Comparison of ENCODE assay signal across 2 cellular contexts in the genomic region with DNA sequence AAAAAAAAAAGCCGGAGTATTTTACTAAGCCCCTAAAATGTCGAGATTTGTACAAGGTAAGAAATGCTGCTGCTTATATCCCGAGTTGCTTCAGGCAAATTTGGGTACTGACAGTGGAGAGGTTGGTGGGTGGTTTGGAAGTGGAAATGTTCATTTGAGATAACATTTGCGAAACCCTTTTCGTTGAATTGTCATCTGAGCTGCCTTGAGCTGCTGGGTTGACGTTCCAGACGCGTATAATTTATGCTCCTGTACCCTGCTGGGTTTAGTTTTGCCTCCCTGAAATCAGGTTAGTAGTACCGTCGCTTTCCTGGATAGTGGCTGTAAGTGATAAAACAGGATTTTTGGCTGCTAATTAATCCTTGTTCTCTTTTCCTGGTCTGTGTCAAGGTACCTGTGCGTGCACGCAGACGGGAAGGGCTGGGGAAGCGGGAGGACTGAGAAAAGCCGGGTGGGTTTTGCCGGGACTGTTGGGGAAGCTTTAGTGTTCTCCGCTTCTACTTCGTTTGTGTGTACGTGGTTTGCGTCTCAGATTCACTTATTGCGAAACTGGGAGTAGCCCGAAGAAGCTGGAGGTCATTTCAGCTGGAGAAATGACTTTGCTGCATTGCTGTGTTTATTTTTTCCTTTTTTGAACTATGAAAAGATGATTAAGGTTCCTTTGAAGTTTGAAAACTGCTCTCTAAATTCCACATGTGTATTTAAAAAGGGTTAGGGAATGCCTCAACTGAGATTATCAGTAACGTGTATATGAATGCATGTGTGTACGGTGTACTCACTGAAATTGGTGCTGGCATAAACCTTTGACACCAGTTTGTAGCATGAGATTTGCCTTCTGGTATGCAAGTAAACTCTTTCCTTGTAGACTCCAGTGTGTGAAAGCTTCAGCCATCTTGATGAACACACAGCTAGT.
TF ChIP-seq lines count a peak whose summit lies in the region.

No MANE protein-coding gene starts in this region.

TF ChIP-seq in IMR-90, 13 proteins besides CTCF, POLR2A, EP300 and RAD21:
- 0 out of 2 replicates have a peak, but pooled peaks have one; percentile 32 for TF ChIP-seq MXI1 (IDR thresholded peaks at IDR 0.05; ENCODE audit: borderline replicate concordance, low read depth, low read length)
- TF ChIP-seq, protein P1, sequence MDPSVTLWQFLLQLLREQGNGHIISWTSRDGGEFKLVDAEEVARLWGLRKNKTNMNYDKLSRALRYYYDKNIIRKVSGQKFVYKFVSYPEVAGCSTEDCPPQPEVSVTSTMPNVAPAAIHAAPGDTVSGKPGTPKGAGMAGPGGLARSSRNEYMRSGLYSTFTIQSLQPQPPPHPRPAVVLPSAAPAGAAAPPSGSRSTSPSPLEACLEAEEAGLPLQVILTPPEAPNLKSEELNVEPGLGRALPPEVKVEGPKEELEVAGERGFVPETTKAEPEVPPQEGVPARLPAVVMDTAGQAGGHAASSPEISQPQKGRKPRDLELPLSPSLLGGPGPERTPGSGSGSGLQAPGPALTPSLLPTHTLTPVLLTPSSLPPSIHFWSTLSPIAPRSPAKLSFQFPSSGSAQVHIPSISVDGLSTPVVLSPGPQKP (IDR thresholded peaks at IDR 0.05; ENCODE audit: borderline replicate concordance, low read depth, low read length) = no peak
- TF ChIP-seq BHLHE40 (IDR thresholded peaks at IDR 0.05; ENCODE audit: low read depth, low read length) = no peak
- no peak for TF ChIP-seq MAFK (IDR thresholded peaks at IDR 0.05; ENCODE audit: low read depth, low read length)
- peak; percentile 19; the same call in 1 of the 2 replicates for TF ChIP-seq NFE2L2 (IDR thresholded peaks at IDR 0.05; ENCODE audit: low read depth, low read length)
- TF ChIP-seq, protein P2, sequence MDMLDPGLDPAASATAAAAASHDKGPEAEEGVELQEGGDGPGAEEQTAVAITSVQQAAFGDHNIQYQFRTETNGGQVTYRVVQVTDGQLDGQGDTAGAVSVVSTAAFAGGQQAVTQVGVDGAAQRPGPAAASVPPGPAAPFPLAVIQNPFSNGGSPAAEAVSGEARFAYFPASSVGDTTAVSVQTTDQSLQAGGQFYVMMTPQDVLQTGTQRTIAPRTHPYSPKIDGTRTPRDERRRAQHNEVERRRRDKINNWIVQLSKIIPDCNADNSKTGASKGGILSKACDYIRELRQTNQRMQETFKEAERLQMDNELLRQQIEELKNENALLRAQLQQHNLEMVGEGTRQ (IDR thresholded peaks at IDR 0.05; ENCODE audit: low read depth, low read length) = no peak
- TF ChIP-seq MAZ (IDR thresholded peaks at IDR 0.05; ENCODE audit: borderline replicate concordance, low read depth, low read length) = 0 out of 2 replicates have a peak, but pooled peaks have one; percentile 27
- TF ChIP-seq FOS (IDR thresholded peaks at IDR 0.05; ENCODE audit: low read depth, low read length) = no peak
- no peak for TF ChIP-seq RCOR1 (IDR thresholded peaks at IDR 0.05; ENCODE audit: insufficient replicate concordance, low read length)
- peak; percentile 98 for TF ChIP-seq CEBPB (IDR thresholded peaks at IDR 0.05; ENCODE audit: low read depth, low read length)

TF ChIP-seq in H1, 55 proteins besides CTCF, POLR2A, EP300 and RAD21 (continues in another document):
- TF ChIP-seq, protein P3, sequence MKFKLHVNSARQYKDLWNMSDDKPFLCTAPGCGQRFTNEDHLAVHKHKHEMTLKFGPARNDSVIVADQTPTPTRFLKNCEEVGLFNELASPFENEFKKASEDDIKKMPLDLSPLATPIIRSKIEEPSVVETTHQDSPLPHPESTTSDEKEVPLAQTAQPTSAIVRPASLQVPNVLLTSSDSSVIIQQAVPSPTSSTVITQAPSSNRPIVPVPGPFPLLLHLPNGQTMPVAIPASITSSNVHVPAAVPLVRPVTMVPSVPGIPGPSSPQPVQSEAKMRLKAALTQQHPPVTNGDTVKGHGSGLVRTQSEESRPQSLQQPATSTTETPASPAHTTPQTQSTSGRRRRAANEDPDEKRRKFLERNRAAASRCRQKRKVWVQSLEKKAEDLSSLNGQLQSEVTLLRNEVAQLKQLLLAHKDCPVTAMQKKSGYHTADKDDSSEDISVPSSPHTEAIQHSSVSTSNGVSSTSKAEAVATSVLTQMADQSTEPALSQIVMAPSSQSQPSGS (IDR thresholded peaks at IDR 0.05; ENCODE audit: low read length) = peak; percentile 49; the same call in 1 of the 2 replicates
- peak; percentile 28; the same call in 1 of the 2 replicates for TF ChIP-seq YY1 (IDR thresholded peaks at IDR 0.05; ENCODE audit: low read depth, low read length)
- TF ChIP-seq EGR1 (IDR thresholded peaks at IDR 0.05; ENCODE audit: borderline replicate concordance, low read depth, low read length) = no peak
- TF ChIP-seq SIRT6 (IDR thresholded peaks at IDR 0.05; ENCODE audit: low read length) = no peak
- TF ChIP-seq RXRA (IDR thresholded peaks at IDR 0.05; ENCODE audit: insufficient read depth, low read depth, low read length) = no peak
- no peak for TF ChIP-seq BCL11A (IDR thresholded peaks at IDR 0.05; ENCODE audit: low read depth in 2 of 2, low read length in 2 of 2)
- TF ChIP-seq KDM5A (IDR thresholded peaks at IDR 0.05; ENCODE audit: low read length) = no peak
- no peak for TF ChIP-seq ZNF274 (IDR thresholded peaks at IDR 0.05; ENCODE audit: borderline replicate concordance, extremely low read depth, low read length)
- TF ChIP-seq, protein P4, sequence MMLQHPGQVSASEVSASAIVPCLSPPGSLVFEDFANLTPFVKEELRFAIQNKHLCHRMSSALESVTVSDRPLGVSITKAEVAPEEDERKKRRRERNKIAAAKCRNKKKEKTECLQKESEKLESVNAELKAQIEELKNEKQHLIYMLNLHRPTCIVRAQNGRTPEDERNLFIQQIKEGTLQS (IDR thresholded peaks at IDR 0.05; ENCODE audit: insufficient read depth, low read depth, low read length) = no peak
- TF ChIP-seq RNF2 (IDR thresholded peaks at IDR 0.05; ENCODE audit: borderline replicate concordance, low read depth, low read length, missing control alignments, poor library complexity, severe bottlenecking) = no peak
- TF ChIP-seq JUN (IDR thresholded peaks at IDR 0.05; ENCODE audit: low read depth, low read length) = no peak
- TF ChIP-seq HDAC6 (IDR thresholded peaks at IDR 0.05; ENCODE audit: low read depth, low read length) = no peak
- TF ChIP-seq SP2 (IDR thresholded peaks at IDR 0.05; ENCODE audit: low read length) = no peak
- no peak for TF ChIP-seq GTF2F1 (IDR thresholded peaks at IDR 0.05; ENCODE audit: borderline replicate concordance, low read depth, low read length)
- TF ChIP-seq SIX5 (IDR thresholded peaks at IDR 0.05; ENCODE audit: low read depth, low read length) = no peak
- TF ChIP-seq CBX5 (IDR thresholded peaks at IDR 0.05; ENCODE audit: low read depth, low read length) = no peak
- no peak for TF ChIP-seq POU5F1 (IDR thresholded peaks at IDR 0.05; ENCODE audit: low read depth, low read length)
- TF ChIP-seq TEAD4 (IDR thresholded peaks at IDR 0.05; ENCODE audit: low read depth, low read length) = no peak
- TF ChIP-seq BRCA1 (IDR thresholded peaks at IDR 0.05; ENCODE audit: low read depth, low read length) = no peak
- TF ChIP-seq, protein P5, sequence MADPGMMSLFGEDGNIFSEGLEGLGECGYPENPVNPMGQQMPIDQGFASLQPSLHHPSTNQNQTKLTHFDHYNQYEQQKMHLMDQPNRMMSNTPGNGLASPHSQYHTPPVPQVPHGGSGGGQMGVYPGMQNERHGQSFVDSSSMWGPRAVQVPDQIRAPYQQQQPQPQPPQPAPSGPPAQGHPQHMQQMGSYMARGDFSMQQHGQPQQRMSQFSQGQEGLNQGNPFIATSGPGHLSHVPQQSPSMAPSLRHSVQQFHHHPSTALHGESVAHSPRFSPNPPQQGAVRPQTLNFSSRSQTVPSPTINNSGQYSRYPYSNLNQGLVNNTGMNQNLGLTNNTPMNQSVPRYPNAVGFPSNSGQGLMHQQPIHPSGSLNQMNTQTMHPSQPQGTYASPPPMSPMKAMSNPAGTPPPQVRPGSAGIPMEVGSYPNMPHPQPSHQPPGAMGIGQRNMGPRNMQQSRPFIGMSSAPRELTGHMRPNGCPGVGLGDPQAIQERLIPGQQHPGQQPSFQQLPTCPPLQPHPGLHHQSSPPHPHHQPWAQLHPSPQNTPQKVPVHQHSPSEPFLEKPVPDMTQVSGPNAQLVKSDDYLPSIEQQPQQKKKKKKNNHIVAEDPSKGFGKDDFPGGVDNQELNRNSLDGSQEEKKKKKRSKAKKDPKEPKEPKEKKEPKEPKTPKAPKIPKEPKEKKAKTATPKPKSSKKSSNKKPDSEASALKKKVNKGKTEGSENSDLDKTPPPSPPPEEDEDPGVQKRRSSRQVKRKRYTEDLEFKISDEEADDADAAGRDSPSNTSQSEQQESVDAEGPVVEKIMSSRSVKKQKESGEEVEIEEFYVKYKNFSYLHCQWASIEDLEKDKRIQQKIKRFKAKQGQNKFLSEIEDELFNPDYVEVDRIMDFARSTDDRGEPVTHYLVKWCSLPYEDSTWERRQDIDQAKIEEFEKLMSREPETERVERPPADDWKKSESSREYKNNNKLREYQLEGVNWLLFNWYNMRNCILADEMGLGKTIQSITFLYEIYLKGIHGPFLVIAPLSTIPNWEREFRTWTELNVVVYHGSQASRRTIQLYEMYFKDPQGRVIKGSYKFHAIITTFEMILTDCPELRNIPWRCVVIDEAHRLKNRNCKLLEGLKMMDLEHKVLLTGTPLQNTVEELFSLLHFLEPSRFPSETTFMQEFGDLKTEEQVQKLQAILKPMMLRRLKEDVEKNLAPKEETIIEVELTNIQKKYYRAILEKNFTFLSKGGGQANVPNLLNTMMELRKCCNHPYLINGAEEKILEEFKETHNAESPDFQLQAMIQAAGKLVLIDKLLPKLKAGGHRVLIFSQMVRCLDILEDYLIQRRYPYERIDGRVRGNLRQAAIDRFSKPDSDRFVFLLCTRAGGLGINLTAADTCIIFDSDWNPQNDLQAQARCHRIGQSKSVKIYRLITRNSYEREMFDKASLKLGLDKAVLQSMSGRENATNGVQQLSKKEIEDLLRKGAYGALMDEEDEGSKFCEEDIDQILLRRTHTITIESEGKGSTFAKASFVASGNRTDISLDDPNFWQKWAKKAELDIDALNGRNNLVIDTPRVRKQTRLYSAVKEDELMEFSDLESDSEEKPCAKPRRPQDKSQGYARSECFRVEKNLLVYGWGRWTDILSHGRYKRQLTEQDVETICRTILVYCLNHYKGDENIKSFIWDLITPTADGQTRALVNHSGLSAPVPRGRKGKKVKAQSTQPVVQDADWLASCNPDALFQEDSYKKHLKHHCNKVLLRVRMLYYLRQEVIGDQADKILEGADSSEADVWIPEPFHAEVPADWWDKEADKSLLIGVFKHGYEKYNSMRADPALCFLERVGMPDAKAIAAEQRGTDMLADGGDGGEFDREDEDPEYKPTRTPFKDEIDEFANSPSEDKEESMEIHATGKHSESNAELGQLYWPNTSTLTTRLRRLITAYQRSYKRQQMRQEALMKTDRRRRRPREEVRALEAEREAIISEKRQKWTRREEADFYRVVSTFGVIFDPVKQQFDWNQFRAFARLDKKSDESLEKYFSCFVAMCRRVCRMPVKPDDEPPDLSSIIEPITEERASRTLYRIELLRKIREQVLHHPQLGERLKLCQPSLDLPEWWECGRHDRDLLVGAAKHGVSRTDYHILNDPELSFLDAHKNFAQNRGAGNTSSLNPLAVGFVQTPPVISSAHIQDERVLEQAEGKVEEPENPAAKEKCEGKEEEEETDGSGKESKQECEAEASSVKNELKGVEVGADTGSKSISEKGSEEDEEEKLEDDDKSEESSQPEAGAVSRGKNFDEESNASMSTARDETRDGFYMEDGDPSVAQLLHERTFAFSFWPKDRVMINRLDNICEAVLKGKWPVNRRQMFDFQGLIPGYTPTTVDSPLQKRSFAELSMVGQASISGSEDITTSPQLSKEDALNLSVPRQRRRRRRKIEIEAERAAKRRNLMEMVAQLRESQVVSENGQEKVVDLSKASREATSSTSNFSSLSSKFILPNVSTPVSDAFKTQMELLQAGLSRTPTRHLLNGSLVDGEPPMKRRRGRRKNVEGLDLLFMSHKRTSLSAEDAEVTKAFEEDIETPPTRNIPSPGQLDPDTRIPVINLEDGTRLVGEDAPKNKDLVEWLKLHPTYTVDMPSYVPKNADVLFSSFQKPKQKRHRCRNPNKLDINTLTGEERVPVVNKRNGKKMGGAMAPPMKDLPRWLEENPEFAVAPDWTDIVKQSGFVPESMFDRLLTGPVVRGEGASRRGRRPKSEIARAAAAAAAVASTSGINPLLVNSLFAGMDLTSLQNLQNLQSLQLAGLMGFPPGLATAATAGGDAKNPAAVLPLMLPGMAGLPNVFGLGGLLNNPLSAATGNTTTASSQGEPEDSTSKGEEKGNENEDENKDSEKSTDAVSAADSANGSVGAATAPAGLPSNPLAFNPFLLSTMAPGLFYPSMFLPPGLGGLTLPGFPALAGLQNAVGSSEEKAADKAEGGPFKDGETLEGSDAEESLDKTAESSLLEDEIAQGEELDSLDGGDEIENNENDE (IDR thresholded peaks at IDR 0.05; ENCODE audit: insufficient replicate concordance, low read length) = peak; percentile 25
- TF ChIP-seq KDM4A (IDR thresholded peaks at IDR 0.05; ENCODE audit: low read depth, low read length, severe bottlenecking) = no peak
- TF ChIP-seq CEBPB (IDR thresholded peaks at IDR 0.05; ENCODE audit: low read depth, low read length) = peak; percentile 78
- peak in 1 of 2 experiments; percentile 24; a peak in 1 of 4 replicates for TF ChIP-seq SIN3A (conservative IDR thresholded peaks at IDR 0.05 in 1 of 2, IDR thresholded peaks at IDR 0.05 in 1 of 2; ENCODE audit: low read depth in 1 of 2, low read length in 2 of 2)
- TF ChIP-seq TAF7 (optimal IDR thresholded peaks at IDR 0.05; ENCODE audit: borderline replicate concordance, low read depth, low read length) = peak; percentile 65
- TF ChIP-seq RFX5 (IDR thresholded peaks at IDR 0.05; ENCODE audit: borderline replicate concordance, low read depth, low read length) = no peak
- peak; percentile 53 for TF ChIP-seq SAP30 (IDR thresholded peaks at IDR 0.05; ENCODE audit: insufficient read depth, insufficient replicate concordance, low read length)
- TF ChIP-seq JUND (IDR thresholded peaks at IDR 0.05; ENCODE audit: low read length) = no peak
- TF ChIP-seq, protein P6, sequence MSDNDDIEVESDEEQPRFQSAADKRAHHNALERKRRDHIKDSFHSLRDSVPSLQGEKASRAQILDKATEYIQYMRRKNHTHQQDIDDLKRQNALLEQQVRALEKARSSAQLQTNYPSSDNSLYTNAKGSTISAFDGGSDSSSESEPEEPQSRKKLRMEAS (IDR thresholded peaks at IDR 0.05) = no peak
- no peak; the same call in 1 of the 2 replicates for TF ChIP-seq SP4 (IDR thresholded peaks at IDR 0.05; ENCODE audit: low read length)
- no peak for TF ChIP-seq NRF1 (IDR thresholded peaks at IDR 0.05; ENCODE audit: low read depth, low read length)
- no peak for TF ChIP-seq FOSL1 (IDR thresholded peaks at IDR 0.05; ENCODE audit: insufficient read depth, low read depth, low read length)
- TF ChIP-seq TBP (IDR thresholded peaks at IDR 0.05; ENCODE audit: low read depth, low read length) = 0 out of 2 replicates have a peak, but pooled peaks have one; percentile 32
- TF ChIP-seq PHF8 (conservative IDR thresholded peaks at IDR 0.05; ENCODE audit: low read depth, low read length) = 0 out of 2 replicates have a peak, but pooled peaks have one; percentile 11
- TF ChIP-seq GABPA (IDR thresholded peaks at IDR 0.05; ENCODE audit: borderline replicate concordance, insufficient read depth, low read length) = no peak
- TF ChIP-seq CHD1 (IDR thresholded peaks at IDR 0.05; ENCODE audit: low read depth, low read length) = peak; percentile 20; the same call in 1 of the 2 replicates
- TF ChIP-seq CTBP2 (IDR thresholded peaks at IDR 0.05; ENCODE audit: borderline replicate concordance, insufficient read depth, insufficient read length, low read length) = no peak
- TF ChIP-seq, protein P2 (IDR thresholded peaks at IDR 0.05; ENCODE audit: low read length) = no peak
- TF ChIP-seq SP1 (IDR thresholded peaks at IDR 0.05; ENCODE audit: low read depth, low read length) = no peak
